Comparison of ENCODE assay signal across 7 cellular contexts in genomic region chr11:66727883-66728759, GRCh38. TPM values are rescaled to one million over a fixed set of nuclear protein-coding genes. Genes with fewer than 3 reads are reported as not detected.
DNase-seq lines count a peak whose midpoint lies in the region; ATAC-seq and TF ChIP-seq lines count a peak whose summit lies in the region.

No MANE protein-coding gene starts in this region.

- DNase-seq in GM06990 (ENCODE audit: extremely low read depth, insufficient read length) (no peak), NB4 (ENCODE audit: low read depth) (no peak), chondrocyte (ENCODE audit: low spot score) (no peak), mucosa of descending colon (peak in 1 of 3 donors; percentile 43)

- peaks cover 8% of the 10 kb centered on the region for H3K27me3 ChIP-seq in GM06990 (replicated peaks; ENCODE audit: control insufficient read depth, insufficient read depth, low read length)

- ATAC-seq in mucosa of descending colon (peak; percentile 56), GM21360 (IDR thresholded peaks at IDR 0.05; ENCODE audit: unreplicated experiment) (no peak), HG03460 (IDR thresholded peaks at IDR 0.05; ENCODE audit: unreplicated experiment) (no peak), HG02588 (IDR thresholded peaks at IDR 0.05; ENCODE audit: unreplicated experiment) (no peak)

- no peaks in the 10 kb centered on the region for H3K9me3 ChIP-seq in mucosa of descending colon

- H3K4me3 Mint-ChIP-seq in chondrocyte (ENCODE audit: unreplicated experiment), result peak overlapping the region; percentile 84

- TF ChIP-seq POLR2A in NB4 (IDR thresholded peaks at IDR 0.05; ENCODE audit: extremely low read depth, insufficient read length), result no peak

- intact Hi-C loops in mucosa of descending colon (cut with DNase I, micrococcal nuclease), result no loop called here

- H3K4me3 ChIP-seq in GM06990 (replicated peaks; ENCODE audit: low read depth, low read length), result peak overlapping the region; percentile 48
- peak overlapping the region; percentile 49 for H3K4me3 ChIP-seq in NB4 (ENCODE audit: low read depth, low read length)
- H3K4me3 ChIP-seq in mucosa of descending colon, result no peak overlapping the region

- H3K4me1 ChIP-seq in mucosa of descending colon (ENCODE audit: low read depth), result no peaks in the 10 kb centered on the region

- TF ChIP-seq CTCF in GM06990 (IDR thresholded peaks at IDR 0.05; ENCODE audit: insufficient read depth, low read length, poor library complexity, severe bottlenecking) (no peak), NB4 (IDR thresholded peaks at IDR 0.05; ENCODE audit: low read depth, low read length) (no peak), chondrocyte (IDR thresholded peaks at IDR 0.05) (no peak), mucosa of descending colon (IDR thresholded peaks at IDR 0.05) (no peak)

- peaks cover 27% of the 10 kb centered on the region for H3K4me1 Mint-ChIP-seq in chondrocyte (ENCODE audit: low read depth)

- peak overlapping the region; percentile 75 for H3K27ac Mint-ChIP-seq in chondrocyte (ENCODE audit: unreplicated experiment)

- peaks cover 7% of the 10 kb centered on the region for H3K27me3 Mint-ChIP-seq in chondrocyte (ENCODE audit: low read depth)

- H3K36me3 ChIP-seq in GM06990 (ENCODE audit: control insufficient read depth, insufficient read depth, low read length) (no peaks in the 10 kb centered on the region), mucosa of descending colon (ENCODE audit: low read depth) (no peaks in the 10 kb centered on the region)

- H3K9me3 Mint-ChIP-seq in chondrocyte (ENCODE audit: low read depth), result no peaks in the 10 kb centered on the region

- H3K36me3 Mint-ChIP-seq in chondrocyte (ENCODE audit: low read depth), result no peaks in the 10 kb centered on the region

RNA-seq across cellular contexts. Expression of gene SPTBN2, which starts 0.9 kb away (rescaled TPM):
- total RNA-seq in chondrocyte (13.2 to 18.6 TPM (median 15.7 TPM) in 3 replicates), mucosa of descending colon (10 to 100 TPM in 1 of 3 donors, 1 to 10 TPM in 2; 3.7 to 10.0 (median 6.3) TPM)

RNA-seq across cellular contexts. Expression of gene RBM4B, which starts 50.4 kb away (rescaled TPM):
- total RNA-seq in chondrocyte, result 19.6 to 26.3 TPM (median 22.5 TPM) in 3 replicates
- 10 to 100 TPM; 16.7 to 22.7 (median 16.7) TPM for total RNA-seq in mucosa of descending colon
